Comparison of ENCODE assay signal across 11 cellular contexts in genomic region chr1:65799601-65800000, GRCh38.
"Had no signal": no experiment of that assay in that cellular context is flagged by ENCODE, and none has a peak within 500 bp of the region (broad histone marks: within the 10 kb centered on the region; RNA-seq: fewer than 3 reads in every experiment).

No MANE protein-coding gene starts in this region.

- ATAC-seq: activated naive CD8-positive, alpha-beta T cell treated with anti-CD3 and anti-CD28 coated beads, Interleukin-2, amount 50 U/mL, for 24 hours; left ventricle myocardium superior; naive thymus-derived CD8-positive, alpha-beta T cell; stimulated activated effector memory CD8-positive, alpha-beta T cell treated with anti-CD3 and anti-CD28 coated beads, Interleukin-12 subunit alpha, Interleukin-12 subunit beta, amount 100 ng/mL, for 72 hours had no signal

- DNase-seq: activated CD4-positive, alpha-beta T cell treated with anti-CD3 and anti-CD28 coated beads, Interleukin-2, amount 50 U/mL, for 48 hours; activated naive CD4-positive, alpha-beta T cell treated with anti-CD3 and anti-CD28 coated beads for 36 hours; activated naive CD8-positive, alpha-beta T cell treated with anti-CD3 and anti-CD28 coated beads, Interleukin-2, amount 50 U/mL, for 24 hours; dermis blood vessel endothelial cell; head of caudate nucleus; kidney glomerular epithelial cell; left ventricle myocardium superior; naive thymus-derived CD8-positive, alpha-beta T cell; stimulated activated CD4-positive, alpha-beta T cell treated with anti-CD3 and anti-CD28 coated beads, Interleukin-12 subunit alpha, Interleukin-12 subunit beta, amount 100 ng/mL, for 4 hours; stimulated activated CD4-positive, alpha-beta T cell treated with anti-CD3 and anti-CD28 coated beads, Interleukin-2, amount 100 ng/mL, for 24 hours had no signal
